9 cellular contexts compared by ENCODE assay signal in the genomic region with DNA sequence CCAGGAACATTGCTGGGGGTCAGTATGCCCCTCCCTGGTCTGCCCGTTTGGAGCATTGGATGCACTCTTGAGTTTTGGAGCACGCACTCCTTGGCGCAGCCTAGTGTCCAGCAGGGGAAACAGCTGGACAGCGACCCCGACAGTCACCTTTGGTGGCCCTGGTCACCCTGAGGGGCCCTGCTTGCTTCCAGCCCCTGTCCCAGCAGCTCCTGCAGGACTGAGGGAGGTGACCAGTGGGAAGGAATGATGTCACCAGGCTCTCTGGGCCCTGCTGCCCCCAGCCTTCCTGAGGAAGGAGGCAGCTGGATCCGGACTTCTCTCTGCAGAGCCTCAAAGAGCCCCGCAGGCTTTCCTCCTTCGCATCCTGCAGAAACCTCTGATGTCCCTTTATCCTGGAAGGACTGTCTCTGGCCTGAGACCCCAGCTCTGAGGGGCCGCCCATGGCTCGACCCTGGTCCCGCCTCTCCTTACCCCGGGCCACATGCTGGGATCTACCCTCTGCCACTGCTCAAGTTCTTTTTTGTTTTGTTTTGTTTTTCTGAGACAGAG. TPM values are rescaled to one million over a fixed set of nuclear protein-coding genes. Genes with fewer than 3 reads are reported as not detected.
A peak's percentile ranks its signal among the peaks of the same experiment; 100 is the strongest.
DNase-seq lines count a peak whose midpoint lies in the region; ATAC-seq and TF ChIP-seq lines count a peak whose summit lies in the region.
"Had no signal": no experiment of that assay in that cellular context is flagged by ENCODE, and none has a peak within 500 bp of the region (broad histone marks: within the 10 kb centered on the region; RNA-seq: fewer than 3 reads in every experiment).

No MANE protein-coding gene starts in this region.

- no peak overlapping the region for H3K4me3 Mint-ChIP-seq in MCF 10A (ENCODE audit: unreplicated experiment)

- dilution Hi-C loops in mammary epithelial cell (cut with HindIII; ENCODE audit: low sequenced_read_pairs), result no loop called here

- H3K36me3 Mint-ChIP-seq in MCF 10A (ENCODE audit: insufficient read depth, unreplicated experiment), result no peaks in the 10 kb centered on the region

- H3K27me3 ChIP-seq in mammary epithelial cell (ENCODE audit: insufficient read depth, low read length), result no peaks in the 10 kb centered on the region
- peaks cover 0 to 11% of the 10 kb centered on the region in 2 donors for H3K27me3 ChIP-seq in breast epithelium
- H3K27me3 ChIP-seq in lung (ENCODE audit: control insufficient read depth, insufficient read depth), result no peaks in the 10 kb centered on the region
- no peaks in the 10 kb centered on the region for H3K27me3 ChIP-seq in aorta (ENCODE audit: control insufficient read depth in 1 of 2, insufficient read depth in 2 of 2, low read length in 1 of 2)

- in situ Hi-C loops in mammary epithelial cell (cut with MboI; ENCODE audit: low sequenced_read_pairs in 2 of 2), result no loop called here

- H3K4me2 ChIP-seq in mammary epithelial cell (ENCODE audit: insufficient read depth, low read depth, low read length), result no peak overlapping the region

- H3K4me3 ChIP-seq in mammary epithelial cell (replicated peaks in 1 of 3; ENCODE audit: insufficient read depth in 1 of 3, low read depth in 2 of 3, low read length in 3 of 3) (no peak overlapping the region), breast epithelium (peak overlapping the region in 2 of 3 donors; percentile 16 to 48), lung (peak overlapping the region; percentile 21), aorta (ENCODE audit: low read length in 2 of 2) (no peak overlapping the region)

- DNase-seq in MCF 10A (ENCODE audit: unreplicated experiment) (no peak), mammary epithelial cell (no peak), breast epithelium (ENCODE audit: low spot score in 2 of 2) (no peak), lung (ENCODE audit: low spot score) (no peak), aorta (no peak)
- no peak for DNase-seq in stimulated activated CD8-positive, alpha-beta memory T cell treated with anti-CD3 and anti-CD28 coated beads, Interleukin-4, amount 100 ng/mL, for 48 hours
- DNase-seq in activated CD4-positive, CD25-positive, alpha-beta regulatory T cell treated with anti-CD3 and anti-CD28 coated beads, Interleukin-2, amount 50 U/mL, for 72 hours, result no peak
- DNase-seq: activated gamma-delta T cell had no signal

- H4K20me1 ChIP-seq in mammary epithelial cell (ENCODE audit: insufficient read depth, low read length), result no peaks in the 10 kb centered on the region

- no peak overlapping the region for H2AFZ ChIP-seq in mammary epithelial cell (ENCODE audit: low read depth, low read length)

- H3K9me3 ChIP-seq in mammary epithelial cell (replicated peaks; ENCODE audit: insufficient read depth, low read length) (no peaks in the 10 kb centered on the region), breast epithelium (no peaks in the 10 kb centered on the region), lung (ENCODE audit: control insufficient read depth in 2 of 2, insufficient read depth in 1 of 2, low read length in 1 of 2) (no peaks in the 10 kb centered on the region), aorta (ENCODE audit: control insufficient read depth, low read length) (no peaks in the 10 kb centered on the region)

- H3K27ac ChIP-seq in mammary epithelial cell (ENCODE audit: insufficient read depth, low read depth, low read length), result no peak overlapping the region
- peak overlapping the region in 1 of 2 donors; percentile 68 for H3K27ac ChIP-seq in breast epithelium
- H3K27ac ChIP-seq in lung (ENCODE audit: low read depth in 1 of 2, low read length in 1 of 2), result peak overlapping the region; percentile 67 to 83
- H3K27ac ChIP-seq in aorta (ENCODE audit: low read depth in 1 of 2, low read length in 2 of 2), result no peak overlapping the region

- 83% methylated on average over 12 of the region's 12 CpGs for WGBS in mammary epithelial cell (ENCODE audit: low coverage, missing lambda C conversion rate)
- WGBS in lung, 2 donors, result 31 to 43% methylated on average over 12 of the region's 12 CpGs
- WGBS in aorta, 2 donors, result 63 to 65% methylated on average over 12 of the region's 12 CpGs

- CTCF ChIA-PET in MCF 10A (lab: Yijun Ruan, JAX), result interaction anchor here (0.9 kb wide), 2 partner anchors 13 to 30 kb away, joined by 5 read pairs; no protein-coding TSS in a partner anchor
- CTCF ChIA-PET in mammary epithelial cell (lab: Charles Lee; ENCODE audit: low non-redundant PET), result no interaction called here

- no peak overlapping the region for H3K9ac ChIP-seq in mammary epithelial cell (ENCODE audit: insufficient read depth, low read length)

- TF ChIP-seq POLR2A in breast epithelium (IDR thresholded peaks at IDR 0.05), result no peak

- H3K36me3 ChIP-seq in mammary epithelial cell (ENCODE audit: insufficient read depth, low read length) (no peaks in the 10 kb centered on the region), breast epithelium (no peaks in the 10 kb centered on the region), lung (ENCODE audit: control insufficient read depth in 2 of 2, insufficient read depth in 2 of 2, low read length in 2 of 2) (no peaks in the 10 kb centered on the region), aorta (ENCODE audit: control insufficient read depth in 1 of 2, insufficient read depth in 2 of 2, low read length in 1 of 2) (no peaks in the 10 kb centered on the region)

- H3K4me1 ChIP-seq in mammary epithelial cell (ENCODE audit: insufficient read depth, low read length), result no peaks in the 10 kb centered on the region
- no peaks in the 10 kb centered on the region for H3K4me1 ChIP-seq in breast epithelium
- H3K4me1 ChIP-seq in lung (ENCODE audit: control insufficient read depth in 2 of 2, insufficient read depth in 2 of 2, low read length in 2 of 2), result peaks cover 0 to 17% of the 10 kb centered on the region in 2 donors
- H3K4me1 ChIP-seq in aorta (ENCODE audit: control insufficient read depth in 1 of 2, insufficient read depth in 2 of 2, low read length in 2 of 2), result no peaks in the 10 kb centered on the region

- H3K27me3 Mint-ChIP-seq in MCF 10A (ENCODE audit: insufficient read depth, unreplicated experiment), result no peaks in the 10 kb centered on the region

- H3K79me2 ChIP-seq in mammary epithelial cell (ENCODE audit: insufficient read depth, low read length), result no peaks in the 10 kb centered on the region

- peak; percentile 61 for ATAC-seq in lung (ENCODE audit: insufficient read depth, low FRiP score)
- ATAC-seq in aorta (ENCODE audit: low FRiP score), result peak; percentile 42
- no peak for ATAC-seq in HG03520 (IDR thresholded peaks at IDR 0.05; ENCODE audit: unreplicated experiment)

- POLR2A ChIA-PET in MCF 10A (lab: Yijun Ruan, JAX), result interaction anchor here (1.5 kb wide), 1 partner anchor 12 kb away, joined by 4 read pairs; a partner anchor contains a TSS

- BruUV-seq in MCF 10A (replicated peaks; lab: Mats Ljungman, UMichigan) (no TSS peak), mammary epithelial cell (replicated peaks; lab: Mats Ljungman, UMichigan) (no TSS peak)

- no peaks in the 10 kb centered on the region for H3K4me1 Mint-ChIP-seq in MCF 10A (ENCODE audit: insufficient read depth, unreplicated experiment)

- H3K9me3 Mint-ChIP-seq in MCF 10A (ENCODE audit: unreplicated experiment), result no peaks in the 10 kb centered on the region

- TF ChIP-seq CTCF in MCF 10A (IDR thresholded peaks at IDR 0.05; ENCODE audit: unreplicated experiment) (peak; percentile 26), mammary epithelial cell (conservative IDR thresholded peaks at IDR 0.05 in 1 of 2, IDR thresholded peaks at IDR 0.05 in 1 of 2; ENCODE audit: extremely low read depth in 1 of 2, insufficient read depth in 1 of 2, low read depth in 1 of 2, low read length in 2 of 2) (peak in 1 of 2 donors; percentile 12), breast epithelium (IDR thresholded peaks at IDR 0.05) (no peak), lung (IDR thresholded peaks at IDR 0.05; ENCODE audit: control extremely low read depth, extremely low read depth) (no peak)

- intact Hi-C loops in MCF 10A (cut with micrococcal nuclease), result no loop called here
- intact Hi-C loops in mammary epithelial cell (cut with micrococcal nuclease), result no loop called here
- intact Hi-C loops in breast epithelium (cut with DNase I; ENCODE audit: low total_unique reads), result no loop called here
- intact Hi-C loops in aorta (cut with DNase I), result no loop called here

- H3K27ac Mint-ChIP-seq in MCF 10A (ENCODE audit: low read depth, unreplicated experiment), result no peak overlapping the region

RNA-seq across cellular contexts. Expression of a gene that starts 11.8 kb away (rescaled TPM):
- total RNA-seq in MCF 10A (2022), result 0.49 and 1.4 TPM in 2 replicates
- not detected for total RNA-seq in mammary epithelial cell
- polyA plus RNA-seq in mammary epithelial cell, result not detected
- not detected for polyA minus RNA-seq in mammary epithelial cell
- not detected for total RNA-seq in breast epithelium
- under 1 TPM in 1 of 2 donors, not detected in 1; 0.21 TPM for total RNA-seq in lung
- under 1 TPM in 1 of 2 donors, not detected in 1; 0.02 TPM for polyA plus RNA-seq in lung
- not detected for total RNA-seq in aorta
- polyA plus RNA-seq in aorta, result not detected

RNA-seq across cellular contexts. Expression of a gene that starts 21.9 kb away (rescaled TPM):
- 24.0 and 29.8 TPM in 2 replicates for total RNA-seq in MCF 10A (2022)
- 10 to 100 TPM in 1 of 2 donors, 1 to 10 TPM in 1; 1.5 to 25.2 TPM for total RNA-seq in mammary epithelial cell
- 8.4 TPM for polyA plus RNA-seq in mammary epithelial cell
- 46.4 TPM for polyA minus RNA-seq in mammary epithelial cell
- 10 to 100 TPM in 2 of 3 donors, 1 to 10 TPM in 1; 9.1 to 17.0 (median 12.0) TPM for total RNA-seq in breast epithelium
- total RNA-seq in lung, result 100 to 1,000 TPM in 1 of 2 donors, 10 to 100 TPM in 1; 83.7 to 153 TPM
- 100 to 1,000 TPM; 247 to 275 TPM for polyA plus RNA-seq in lung
- 10 to 100 TPM; 30.2 to 71.6 TPM for total RNA-seq in aorta
- 100 to 1,000 TPM in 1 of 2 donors, 10 to 100 TPM in 1; 18.2 to 137 TPM for polyA plus RNA-seq in aorta

RNA-seq across cellular contexts. Expression of a gene that starts 25.1 kb away (rescaled TPM):
- total RNA-seq in MCF 10A (2022) (11.8 and 12.1 TPM in 2 replicates), mammary epithelial cell (10 to 100 TPM; 14.8 to 19.2 TPM), breast epithelium (10 to 100 TPM; 12.5 to 18.9 (median 13.4) TPM), lung (10 to 100 TPM in 1 of 2 donors, 1 to 10 TPM in 1; 9.8 to 12.7 TPM), aorta (10 to 100 TPM in 1 of 2 donors, 1 to 10 TPM in 1; 7.1 to 10.0 TPM)
- polyA plus RNA-seq in mammary epithelial cell (9.8 TPM), lung (10 to 100 TPM; 10.2 to 33.0 TPM), aorta (10 to 100 TPM in 1 of 2 donors, 1 to 10 TPM in 1; 8.9 to 36.6 TPM)
- polyA minus RNA-seq in mammary epithelial cell, result 6.7 TPM

RNA-seq across cellular contexts. Expression of a gene that starts 41.0 kb away (rescaled TPM):
- total RNA-seq in MCF 10A (2022) (0.26 and 0.64 TPM in 2 replicates), mammary epithelial cell (under 1 TPM; 0.50 to 0.54 TPM), breast epithelium (1 to 10 TPM in 1 of 3 donors, under 1 TPM in 2; 0.59 to 1.1 (median 0.98) TPM), lung (10 to 100 TPM in 1 of 2 donors, 1 to 10 TPM in 1; 4.2 to 34.9 TPM), aorta (10 to 100 TPM in 1 of 2 donors, 1 to 10 TPM in 1; 3.2 to 11.4 TPM)
- polyA plus RNA-seq in mammary epithelial cell (0.20 TPM), lung (10 to 100 TPM in 1 of 2 donors, 1 to 10 TPM in 1; 6.2 to 94.4 TPM), aorta (under 1 TPM; 0.36 to 0.75 TPM)
- not detected for polyA minus RNA-seq in mammary epithelial cell

RNA-seq across cellular contexts. Expression of a gene that starts 47.5 kb away (rescaled TPM):
- 19.7 and 20.7 TPM in 2 replicates for total RNA-seq in MCF 10A (2022)
- total RNA-seq in mammary epithelial cell, result 10 to 100 TPM in 1 of 2 donors, 1 to 10 TPM in 1; 7.7 to 10.8 TPM
- 0.78 TPM for polyA plus RNA-seq in mammary epithelial cell
- 6.5 TPM for polyA minus RNA-seq in mammary epithelial cell
- 1 to 10 TPM; 4.0 to 5.6 (median 5.6) TPM for total RNA-seq in breast epithelium
- 10 to 100 TPM; 12.8 to 13.1 TPM for total RNA-seq in lung
- 10 to 100 TPM in 1 of 2 donors, 1 to 10 TPM in 1; 7.8 to 10.3 TPM for polyA plus RNA-seq in lung
- 1 to 10 TPM; 8.0 to 8.6 TPM for total RNA-seq in aorta
- polyA plus RNA-seq in aorta, result 1 to 10 TPM; 2.3 to 5.6 TPM

Comparison
In these comparisons a context has a peak if more than half of its experiments do, and no peak if none do; other contexts are left out.
1. H3K4me3 ChIP-seq: peak in breast epithelium (2 of 3) and lung (single experiment); none in mammary epithelial cell (0 of 3) and aorta (0 of 2).
2. H3K27ac ChIP-seq: peak in lung (2 of 2); none in mammary epithelial cell (single experiment) and aorta (0 of 2).